ENCODE assay signal across 8 cellular contexts in genomic region chr12:53938276-53939140, GRCh38. TPM values are rescaled to one million over a fixed set of nuclear protein-coding genes. Genes with fewer than 3 reads are reported as not detected.
DNase-seq lines count a peak whose midpoint lies in the region; ATAC-seq, FAIRE-seq and TF ChIP-seq lines count a peak whose summit lies in the region.

TSS of gene HOXC13 (plus strand) at chr12:53938831. CDS start at chr12:53938907, 76 bp downstream.

- H3K4me1 ChIP-seq in ascending aorta, result peaks cover 2 to 12% of the 10 kb centered on the region in 2 donors

- no peaks in the 10 kb centered on the region for H3K36me3 ChIP-seq in BJ (ENCODE audit: control insufficient read depth, insufficient read depth, low read length)
- H3K36me3 ChIP-seq in ascending aorta, result no peaks in the 10 kb centered on the region

- TF ChIP-seq CTCF in BJ (IDR thresholded peaks at IDR 0.05; ENCODE audit: insufficient read depth, low read depth, low read length) (no peak), epithelial cell of proximal tubule (conservative IDR thresholded peaks at IDR 0.05; ENCODE audit: low read depth, low read length) (no peak), ascending aorta (IDR thresholded peaks at IDR 0.05) (no peak)

- ATAC-seq in GM18505 (IDR thresholded peaks at IDR 0.05; ENCODE audit: unreplicated experiment), result no peak
- ATAC-seq in HG03521 (IDR thresholded peaks at IDR 0.05; ENCODE audit: unreplicated experiment), result no peak

- H3K4me3 ChIP-seq in BJ (ENCODE audit: low read depth, low read length), result peak within 1 kb of the TSS; percentile 44
- H3K4me3 ChIP-seq in epithelial cell of proximal tubule (ENCODE audit: low read depth, low read length), result peak within 1 kb of the TSS; percentile 20
- H3K4me3 ChIP-seq in ascending aorta, result peak within 1 kb of the TSS in 1 of 2 donors; percentile 11

- POLR2A ChIA-PET in BJ (lab: Charles Lee), result no interaction called here

- FAIRE-seq in HTR-8/SVneo (lab: Jason Lieb, UNC), result peak; percentile 38

- H3K27me3 ChIP-seq in BJ (ENCODE audit: control insufficient read depth, insufficient read depth, low read length) (peaks cover 73% of the 10 kb centered on the region), ascending aorta (peaks cover 59% of the 10 kb centered on the region)

- no peak within 1 kb of the TSS for H3K27ac ChIP-seq in ascending aorta

- intact Hi-C loops in ascending aorta (cut with DNase I), result no loop called here

- TF ChIP-seq POLR2A in GM18505 (IDR thresholded peaks at IDR 0.05; ENCODE audit: borderline replicate concordance, extremely low read depth, insufficient read depth, insufficient read length), result no peak

- CTCF ChIA-PET in BJ (lab: Yijun Ruan, JAX), result interaction anchor here (0.6 to 1.5 kb wide), 6 partner anchors 11 to 497 kb away, joined by 3 to 7 read pairs (median 4); partner anchors contain the start of gene HOXC10

- H3K9me3 ChIP-seq in ascending aorta, result no peaks in the 10 kb centered on the region

- peak; percentile 70 for DNase-seq in BJ (ENCODE audit: low read depth)
- DNase-seq in HTR-8/SVneo (ENCODE audit: insufficient read length, low spot score), result peak; percentile 87
- peak; percentile 92 for DNase-seq in RPMI7951 (ENCODE audit: low read depth)
- peak; percentile 12 for DNase-seq in epithelial cell of proximal tubule (ENCODE audit: low read depth)
- peak; percentile 74 for DNase-seq in retina
- DNase-seq in ascending aorta (ENCODE audit: low spot score in 2 of 2), result no peak

RNA-seq across cellular contexts. Expression of gene HOXC13, which starts in this region (rescaled TPM):
- 1.0 and 1.1 TPM in 2 replicates for polyA plus RNA-seq in BJ (2011; rRNA removed)
- polyA minus RNA-seq in BJ (2011; rRNA and poly(A)+ RNA removed), result 0.62 and 0.77 TPM in 2 replicates
- 0.48 and 0.78 TPM in 2 replicates for total RNA-seq in RPMI7951 (2014; rRNA removed; shearing (Covaris generic))
- total RNA-seq in epithelial cell of proximal tubule (not detected in 2 replicates), ascending aorta (not detected)

Comparison
In these comparisons a context has a peak if more than half of its experiments do, and no peak if none do; other contexts are left out.
1. Peak in DNase-seq in RPMI7951; RNA of the gene not detected or under 1 TPM.
2. Peak in DNase-seq and H3K4me3 ChIP-seq in epithelial cell of proximal tubule; RNA of the gene not detected or under 1 TPM.
3. DNase-seq: peak in BJ (single experiment), HTR-8/SVneo (single experiment) and retina (single experiment); none in ascending aorta (0 of 2).